In the genomic region with DNA sequence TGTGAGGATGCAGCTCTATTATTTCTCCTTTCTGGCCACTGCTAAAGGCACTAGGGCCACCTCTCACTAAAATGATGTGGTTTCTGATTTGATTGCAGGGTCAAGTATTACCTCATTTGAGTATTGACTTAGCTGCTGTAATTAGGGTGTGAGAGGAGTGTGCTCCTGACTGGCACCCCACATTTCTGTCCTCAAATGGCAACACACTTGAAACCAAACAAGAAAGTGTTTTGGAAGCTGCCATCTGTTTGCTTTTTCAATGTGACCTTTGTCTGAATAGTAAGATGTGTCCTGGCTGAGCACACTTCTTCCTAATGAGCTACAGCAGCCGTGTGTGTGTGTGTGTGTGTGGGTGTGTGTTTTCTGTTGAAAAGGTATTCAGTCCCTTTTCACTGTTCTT, we compare ENCODE assay signal across 14 cellular contexts.
DNase-seq lines count a peak whose midpoint lies in the region; ATAC-seq and TF ChIP-seq lines count a peak whose summit lies in the region.
"Had no signal": no experiment of that assay in that cellular context is flagged by ENCODE, and none has a peak within 500 bp of the region (broad histone marks: within the 10 kb centered on the region; RNA-seq: fewer than 3 reads in every experiment).

No MANE protein-coding gene starts in this region.

- TF ChIP-seq CTCF in brain (conservative IDR thresholded peaks at IDR 0.05), result no peak

- DNase-seq in DMS 273 (lab: John Stamatoyannopoulos, UW; ENCODE audit: unreplicated experiment), result peak; percentile 57
- no peak for DNase-seq in DMS 273 treated with DMSO at 0.1 percent for 48 hours (lab: John Stamatoyannopoulos, UW)
- peak; percentile 24 for DNase-seq in NCI-H2196 (lab: John Stamatoyannopoulos, UW; ENCODE audit: unreplicated experiment)
- no peak for DNase-seq in activated CD4-positive, alpha-beta T cell treated with anti-CD3 and anti-CD28 coated beads for 48 hours
- no peak for DNase-seq in nucleus accumbens (lab: John Stamatoyannopoulos, UW)
- no peak for DNase-seq in effector CD4-positive, alpha-beta T cell
- DNase-seq: activated CD4-positive, alpha-beta memory T cell treated with anti-CD3 and anti-CD28 coated beads for 36 hours; amygdala; left cardiac atrium; naive thymus-derived CD4-positive, alpha-beta T cell had no signal

- H3K9me3 Mint-ChIP-seq in brain, result peaks cover 0 to 5% (median 0%) of the 10 kb centered on the region in 5 experiments
- H3K9me3 Mint-ChIP-seq in stimulated activated memory B cell treated with anti-CD40 and anti-IgM and Interleukin-4, amounts not matched to agents 10 μg/mL and 1 μg/mL and 100 μg/mL, for 72 hours, result no peaks in the 10 kb centered on the region
- H3K9me3 Mint-ChIP-seq: activated CD4-positive, alpha-beta memory T cell treated with anti-CD3 and anti-CD28 coated beads for 36 hours; activated T-helper 17 cell treated with anti-CD3 and anti-CD28 coated beads, Interleukin-2, amount 50 U/mL, for 72 hours; type B pancreatic cell had no signal

- peak; percentile 35 for ATAC-seq in stimulated activated memory B cell treated with anti-CD40 and anti-IgM and Interleukin-4, amounts not matched to agents 10 μg/mL and 1 μg/mL and 100 μg/mL, for 72 hours
- ATAC-seq: activated T-helper 17 cell treated with anti-CD3 and anti-CD28 coated beads, Interleukin-2, amount 50 U/mL, for 72 hours; left cardiac atrium; naive thymus-derived CD4-positive, alpha-beta T cell had no signal

- H3K27ac Mint-ChIP-seq in brain, result peak overlapping the region; percentile 50 to 90 (median 78)
- H3K27ac Mint-ChIP-seq in stimulated activated memory B cell treated with anti-CD40 and anti-IgM and Interleukin-4, amounts not matched to agents 10 μg/mL and 1 μg/mL and 100 μg/mL, for 72 hours, result peak overlapping the region; percentile 64
- H3K27ac Mint-ChIP-seq: activated CD4-positive, alpha-beta memory T cell treated with anti-CD3 and anti-CD28 coated beads for 36 hours; activated T-helper 17 cell treated with anti-CD3 and anti-CD28 coated beads, Interleukin-2, amount 50 U/mL, for 72 hours; type B pancreatic cell had no signal

- peak overlapping the region in 2 of 5 experiments; percentile 6 to 17 for H3K4me3 Mint-ChIP-seq in brain
- no peak overlapping the region for H3K4me3 Mint-ChIP-seq in stimulated activated memory B cell treated with anti-CD40 and anti-IgM and Interleukin-4, amounts not matched to agents 10 μg/mL and 1 μg/mL and 100 μg/mL, for 72 hours
- H3K4me3 Mint-ChIP-seq: activated CD4-positive, alpha-beta memory T cell treated with anti-CD3 and anti-CD28 coated beads for 36 hours; activated T-helper 17 cell treated with anti-CD3 and anti-CD28 coated beads, Interleukin-2, amount 50 U/mL, for 72 hours; naive thymus-derived CD4-positive, alpha-beta T cell; type B pancreatic cell had no signal

- no peaks in the 10 kb centered on the region for H3K27me3 Mint-ChIP-seq in brain
- H3K27me3 Mint-ChIP-seq in stimulated activated memory B cell treated with anti-CD40 and anti-IgM and Interleukin-4, amounts not matched to agents 10 μg/mL and 1 μg/mL and 100 μg/mL, for 72 hours, result no peaks in the 10 kb centered on the region
- H3K27me3 Mint-ChIP-seq: activated CD4-positive, alpha-beta memory T cell treated with anti-CD3 and anti-CD28 coated beads for 36 hours; activated T-helper 17 cell treated with anti-CD3 and anti-CD28 coated beads, Interleukin-2, amount 50 U/mL, for 72 hours; naive thymus-derived CD4-positive, alpha-beta T cell; type B pancreatic cell had no signal

- H3K4me1 Mint-ChIP-seq in brain, result peaks cover 42% of the 10 kb centered on the region
- peaks cover 35% of the 10 kb centered on the region for H3K4me1 Mint-ChIP-seq in stimulated activated memory B cell treated with anti-CD40 and anti-IgM and Interleukin-4, amounts not matched to agents 10 μg/mL and 1 μg/mL and 100 μg/mL, for 72 hours

- H3K36me3 Mint-ChIP-seq in brain, result peaks cover 24% of the 10 kb centered on the region
- H3K36me3 Mint-ChIP-seq in stimulated activated memory B cell treated with anti-CD40 and anti-IgM and Interleukin-4, amounts not matched to agents 10 μg/mL and 1 μg/mL and 100 μg/mL, for 72 hours, result peaks cover 21% of the 10 kb centered on the region

Comparison
In these comparisons a context has a peak if more than half of its experiments do, and no peak if none do; other contexts are left out.
1. DNase-seq: peak in DMS 273 (single experiment) and NCI-H2196 (single experiment); none in DMS 273 treated with DMSO at 0.1 percent for 48 hours (single experiment), activated CD4-positive, alpha-beta T cell treated with anti-CD3 and anti-CD28 coated beads for 48 hours (single experiment), nucleus accumbens (0 of 56) and effector CD4-positive, alpha-beta T cell (single experiment).